Comparison of ENCODE assay signal across 15 cellular contexts in the genomic region with DNA sequence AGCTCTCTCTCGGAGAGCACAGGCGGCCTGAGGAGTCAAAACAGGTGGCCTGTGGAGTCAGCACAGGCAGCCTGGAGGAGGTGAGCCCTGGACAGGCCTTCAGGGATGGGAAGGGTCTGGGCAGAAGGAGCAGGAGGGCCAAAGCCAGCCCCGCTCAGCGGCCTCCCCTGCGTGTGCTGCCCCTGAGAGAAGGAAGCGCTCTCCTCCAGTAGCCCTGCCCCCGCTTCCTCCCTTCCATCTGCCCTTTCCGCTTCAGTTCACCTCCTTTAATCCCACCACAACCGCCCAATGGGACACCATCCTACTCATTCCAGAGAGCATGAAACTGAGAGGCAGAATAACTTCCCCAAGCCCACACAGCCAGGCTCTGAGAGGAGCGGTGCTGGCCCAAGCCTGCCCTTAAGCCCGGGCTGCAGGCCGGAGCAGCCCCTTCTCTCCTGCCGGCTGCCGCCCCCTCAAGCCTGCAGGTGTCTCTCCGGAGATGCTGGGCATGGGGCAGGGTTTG. TPM values are rescaled to one million over a fixed set of nuclear protein-coding genes. Genes with fewer than 3 reads are reported as not detected.
DNase-seq lines count a peak whose midpoint lies in the region; ATAC-seq and TF ChIP-seq lines count a peak whose summit lies in the region.
"Had no signal": no experiment of that assay in that cellular context is flagged by ENCODE, and none has a peak within 500 bp of the region (broad histone marks: within the 10 kb centered on the region; RNA-seq: fewer than 3 reads in every experiment).

No MANE protein-coding gene starts in this region.

- H3K27ac ChIP-seq in BLaER1 (peak overlapping the region; percentile 54), ectodermal cell (ENCODE audit: insufficient read depth, low read depth, low read length, poor library complexity, severe bottlenecking) (peak overlapping the region; percentile 69)
- H3K27ac ChIP-seq: esophagus muscularis mucosa, heart right ventricle had no signal

- 18 to 19% methylated on average over 15 of the region's 15 CpGs for WGBS in ectodermal cell, 2 experiments

- H3K4me3 ChIP-seq in BLaER1 (no peak overlapping the region), ectodermal cell (ENCODE audit: insufficient read depth, low read depth, low read length) (no peak overlapping the region)
- H3K4me3 ChIP-seq: esophagus muscularis mucosa had no signal

- ATAC-seq in stimulated activated naive CD8-positive, alpha-beta T cell treated with anti-CD3 and anti-CD28 coated beads, Interleukin-15, amount 100 ng/mL, for 72 hours, result no peak
- no peak for ATAC-seq in GM18870 (IDR thresholded peaks at IDR 0.05; ENCODE audit: unreplicated experiment)
- ATAC-seq: activated CD4-positive, CD25-positive, alpha-beta regulatory T cell treated with anti-CD3 and anti-CD28 coated beads, Interleukin-2, amount 50 U/mL, for 24 hours had no signal

- TF ChIP-seq CTCF in mesothelial cell of epicardium (IDR thresholded peaks at IDR 0.05; ENCODE audit: unreplicated experiment), result no peak

- H3K4me2 ChIP-seq in BLaER1, result peak overlapping the region; percentile 90

- H3K9me3 ChIP-seq in BLaER1 (no peaks in the 10 kb centered on the region), ectodermal cell (ENCODE audit: control insufficient read depth, low read length) (no peaks in the 10 kb centered on the region)
- H3K9me3 ChIP-seq: esophagus muscularis mucosa, heart right ventricle had no signal

- H3K9ac ChIP-seq in BLaER1, result peak overlapping the region; percentile 21; the same call in 1 of the 2 replicates

- H3K9me3 Mint-ChIP-seq in mesothelial cell of epicardium, result no peaks in the 10 kb centered on the region
- H3K9me3 Mint-ChIP-seq in activated CD4-positive, alpha-beta T cell treated with anti-CD3 and anti-CD28 coated beads, Interleukin-2, amount 10 ng/mL, durations not matched to agents 24 days and 14 days, result no peaks in the 10 kb centered on the region
- no peaks in the 10 kb centered on the region for H3K9me3 Mint-ChIP-seq in stimulated activated naive CD8-positive, alpha-beta T cell treated with anti-CD3 and anti-CD28 coated beads, Interleukin-15, amount 100 ng/mL, for 72 hours

- H3K36me3 Mint-ChIP-seq in mesothelial cell of epicardium, result no peaks in the 10 kb centered on the region
- H3K36me3 Mint-ChIP-seq in activated CD4-positive, alpha-beta T cell treated with anti-CD3 and anti-CD28 coated beads, Interleukin-2, amount 10 ng/mL, durations not matched to agents 24 days and 14 days (ENCODE audit: low read depth), result no peaks in the 10 kb centered on the region

- H3K4me1 Mint-ChIP-seq in mesothelial cell of epicardium, result peaks cover 36% of the 10 kb centered on the region
- H3K4me1 Mint-ChIP-seq in activated CD4-positive, alpha-beta T cell treated with anti-CD3 and anti-CD28 coated beads, Interleukin-2, amount 10 ng/mL, durations not matched to agents 24 days and 14 days, result no peaks in the 10 kb centered on the region
- no peaks in the 10 kb centered on the region for H3K4me1 Mint-ChIP-seq in stimulated activated naive CD8-positive, alpha-beta T cell treated with anti-CD3 and anti-CD28 coated beads, Interleukin-15, amount 100 ng/mL, for 72 hours

- H3K4me1 ChIP-seq in BLaER1 (peaks cover 41% of the 10 kb centered on the region), ectodermal cell (ENCODE audit: control insufficient read depth, insufficient read depth, low read length) (peaks cover 25% of the 10 kb centered on the region)

- no peaks in the 10 kb centered on the region for H3K27me3 Mint-ChIP-seq in mesothelial cell of epicardium (ENCODE audit: low read depth)
- H3K27me3 Mint-ChIP-seq in activated CD4-positive, alpha-beta T cell treated with anti-CD3 and anti-CD28 coated beads, Interleukin-2, amount 10 ng/mL, durations not matched to agents 24 days and 14 days, result no peaks in the 10 kb centered on the region
- peaks cover 8% of the 10 kb centered on the region for H3K27me3 Mint-ChIP-seq in stimulated activated naive CD8-positive, alpha-beta T cell treated with anti-CD3 and anti-CD28 coated beads, Interleukin-15, amount 100 ng/mL, for 72 hours

- H3K27me3 ChIP-seq in BLaER1, result no peaks in the 10 kb centered on the region
- H3K27me3 ChIP-seq in ectodermal cell (ENCODE audit: control insufficient read depth, insufficient read depth, low read length, poor library complexity, severe bottlenecking), result no peaks in the 10 kb centered on the region

- DNase-seq in NCI-H524 (lab: John Stamatoyannopoulos, UW) (peak; percentile 92 to 93), mesothelial cell of epicardium (ENCODE audit: low spot score in 2 of 2, unreplicated experiment in 2 of 2) (no peak), NAMALWA (ENCODE audit: low spot score) (no peak)
- no peak for DNase-seq in activated CD4-positive, alpha-beta T cell treated with anti-CD3 and anti-CD28 coated beads, Interleukin-2, amount 10 ng/mL, durations not matched to agents 24 days and 14 days
- DNase-seq in stimulated activated naive CD8-positive, alpha-beta T cell treated with anti-CD3 and anti-CD28 coated beads, Interleukin-15, amount 100 ng/mL, for 72 hours, result no peak
- DNase-seq: DMS153, heart right ventricle, NCI-H1048, NCI-H2227 treated with DMSO at 0.1 percent for 48 hours had no signal

- no peaks in the 10 kb centered on the region for H4K20me1 ChIP-seq in BLaER1

- intact Hi-C loops in activated CD4-positive, alpha-beta T cell treated with anti-CD3 and anti-CD28 coated beads, Interleukin-2, amount 10 ng/mL, durations not matched to agents 24 days and 14 days (cut with micrococcal nuclease), result no loop called here

- H3K4me3 Mint-ChIP-seq in mesothelial cell of epicardium, result peak overlapping the region; percentile 24
- H3K4me3 Mint-ChIP-seq in activated CD4-positive, alpha-beta T cell treated with anti-CD3 and anti-CD28 coated beads, Interleukin-2, amount 10 ng/mL, durations not matched to agents 24 days and 14 days, result no peak overlapping the region
- H3K4me3 Mint-ChIP-seq in stimulated activated naive CD8-positive, alpha-beta T cell treated with anti-CD3 and anti-CD28 coated beads, Interleukin-15, amount 100 ng/mL, for 72 hours, result no peak overlapping the region

- H3K36me3 ChIP-seq in BLaER1, result no peaks in the 10 kb centered on the region
- H3K36me3 ChIP-seq in ectodermal cell (ENCODE audit: control insufficient read depth, insufficient read depth, low read length), result no peaks in the 10 kb centered on the region
- H3K36me3 ChIP-seq: esophagus muscularis mucosa, heart right ventricle had no signal

- H3K27ac Mint-ChIP-seq in mesothelial cell of epicardium, result peak overlapping the region; percentile 94
- no peak overlapping the region for H3K27ac Mint-ChIP-seq in activated CD4-positive, alpha-beta T cell treated with anti-CD3 and anti-CD28 coated beads, Interleukin-2, amount 10 ng/mL, durations not matched to agents 24 days and 14 days
- H3K27ac Mint-ChIP-seq in stimulated activated naive CD8-positive, alpha-beta T cell treated with anti-CD3 and anti-CD28 coated beads, Interleukin-15, amount 100 ng/mL, for 72 hours, result no peak overlapping the region

RNA-seq across cellular contexts. Expression of a gene that starts 3.2 kb away (rescaled TPM):
- 0.69 TPM for polyA plus RNA-seq in ectodermal cell (2013, experiment 1 of 4)
- polyA plus RNA-seq in ectodermal cell (2013, experiment 2 of 4), result not detected
- not detected for polyA plus RNA-seq in ectodermal cell (2013, experiment 3 of 4)
- polyA plus RNA-seq in ectodermal cell (2013, experiment 4 of 4), result 0.41 TPM
- 1.1 to 2.0 TPM (median 1.2 TPM) in 3 replicates for total RNA-seq in mesothelial cell of epicardium
- total RNA-seq in activated CD4-positive, alpha-beta T cell treated with anti-CD3 and anti-CD28 coated beads, Interleukin-2, amount 10 ng/mL, durations not matched to agents 24 days and 14 days, result not detected in 2 replicates
- total RNA-seq: esophagus muscularis mucosa, temporal lobe had no signal

Comparison
In these comparisons a context has a peak if more than half of its experiments do, and no peak if none do; other contexts are left out.
1. DNase-seq: peak in NCI-H524 (2 of 2); none in mesothelial cell of epicardium (0 of 2), activated CD4-positive, alpha-beta T cell treated with anti-CD3 and anti-CD28 coated beads, Interleukin-2, amount 10 ng/mL, durations not matched to agents 24 days and 14 days (single experiment), stimulated activated naive CD8-positive, alpha-beta T cell treated with anti-CD3 and anti-CD28 coated beads, Interleukin-15, amount 100 ng/mL, for 72 hours (0 of 2) and NAMALWA (single experiment).